ENCODE assay signal across 8 cellular contexts in the genomic region with DNA sequence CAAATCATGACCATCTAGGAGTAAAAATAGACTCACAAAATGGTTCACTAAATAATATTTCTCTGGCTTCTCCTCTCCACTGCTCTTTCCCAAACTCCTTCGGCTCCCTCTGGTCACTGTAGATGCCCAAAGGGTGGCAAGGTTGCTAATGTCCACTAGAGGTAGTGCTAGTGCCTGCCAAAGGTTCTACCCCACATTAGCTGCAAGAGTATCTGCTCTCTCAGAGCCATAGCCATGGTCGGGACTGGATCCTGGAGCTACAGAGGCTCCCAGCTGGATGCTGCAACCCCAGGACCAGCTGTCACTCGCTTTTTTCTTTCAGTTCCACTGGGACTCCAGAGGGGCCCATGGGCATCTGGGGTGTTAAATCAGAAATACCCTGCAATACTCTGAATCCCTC. TPM values are rescaled to one million over a fixed set of nuclear protein-coding genes. Genes with fewer than 3 reads are reported as not detected.
A peak's percentile ranks its signal among the peaks of the same experiment; 100 is the strongest.
DNase-seq lines count a peak whose midpoint lies in the region; ATAC-seq and TF ChIP-seq lines count a peak whose summit lies in the region.

No MANE protein-coding gene starts in this region.

- H3K27ac ChIP-seq in foreskin keratinocyte: no peak overlapping the region

- DNase-seq in AG08395 (ENCODE audit: low spot score) (peak; percentile 67), H4 (ENCODE audit: low spot score) (peak; percentile 36), RPMI7951 (ENCODE audit: low read depth) (peak; percentile 35), foreskin keratinocyte (peak in 1 of 2 donors; percentile 23), sciatic nerve (ENCODE audit: low spot score) (no peak)
- DNase-seq in NK-92 treated with Interleukin-12 subunit alpha and Interleukin-12 subunit beta, amount 100 ng/mL, for 24 hours (lab: John Stamatoyannopoulos, UW): no peak

- H3K4me1 ChIP-seq in foreskin keratinocyte: no peaks in the 10 kb centered on the region

- H3K27me3 ChIP-seq in foreskin keratinocyte: no peaks in the 10 kb centered on the region

- peak; percentile 44 for ATAC-seq in foreskin keratinocyte
- ATAC-seq in sciatic nerve: no peak
- no peak for ATAC-seq in HG03139 (IDR thresholded peaks at IDR 0.05; ENCODE audit: unreplicated experiment)
- ATAC-seq in HG03442 (IDR thresholded peaks at IDR 0.05; ENCODE audit: unreplicated experiment): no peak

- intact Hi-C loops in sciatic nerve (cut with DNase I): no loop called here

- TF ChIP-seq CTCF in foreskin keratinocyte (conservative IDR thresholded peaks at IDR 0.05): peak; percentile 47

RNA-seq across cellular contexts. Expression of a gene that starts 8.5 kb away (rescaled TPM):
- total RNA-seq in H4 (2014; rRNA removed; shearing (Covaris generic)): not detected in 2 replicates
- total RNA-seq in RPMI7951 (2014; rRNA removed; shearing (Covaris generic)): not detected in 2 replicates
- not detected in 2 replicates for total RNA-seq in foreskin keratinocyte
- not detected in 2 replicates for polyA plus RNA-seq in foreskin keratinocyte
- not detected for total RNA-seq in sciatic nerve

RNA-seq across cellular contexts. Expression of a gene that starts 12.8 kb away (rescaled TPM):
- total RNA-seq in H4 (2014; rRNA removed; shearing (Covaris generic)): not detected in 2 replicates
- not detected in 2 replicates for total RNA-seq in RPMI7951 (2014; rRNA removed; shearing (Covaris generic))
- total RNA-seq in foreskin keratinocyte (not detected in 2 replicates), sciatic nerve (not detected)
- polyA plus RNA-seq in foreskin keratinocyte: not detected in 2 replicates

RNA-seq across cellular contexts. Expression of a gene that starts 22.3 kb away (rescaled TPM):
- total RNA-seq in H4 (2014; rRNA removed; shearing (Covaris generic)): 8.3 and 10.6 TPM in 2 replicates
- 7.2 and 10.1 TPM in 2 replicates for total RNA-seq in RPMI7951 (2014; rRNA removed; shearing (Covaris generic))
- total RNA-seq in foreskin keratinocyte (15.2 and 15.5 TPM in 2 replicates), sciatic nerve (55.8 TPM)
- 6.4 and 7.4 TPM in 2 replicates for polyA plus RNA-seq in foreskin keratinocyte

RNA-seq across cellular contexts. Expression of a gene that starts 56.9 kb away (rescaled TPM):
- total RNA-seq in H4 (2014; rRNA removed; shearing (Covaris generic)): not detected in 2 replicates
- total RNA-seq in RPMI7951 (2014; rRNA removed; shearing (Covaris generic)): not detected in 2 replicates
- total RNA-seq in foreskin keratinocyte (not detected in 2 replicates), sciatic nerve (not detected)
- polyA plus RNA-seq in foreskin keratinocyte: not detected in 2 replicates

Comparison
In these comparisons a context has a peak if more than half of its experiments do, and no peak if none do; other contexts are left out.
1. DNase-seq: peak in AG08395 (single experiment), H4 (single experiment) and RPMI7951 (single experiment); none in sciatic nerve (single experiment) and NK-92 treated with Interleukin-12 subunit alpha and Interleukin-12 subunit beta, amount 100 ng/mL, for 24 hours (single experiment).